20 cellular contexts compared by ENCODE assay signal in genomic region chr4:52259978-52260377, GRCh38.
"Had no signal": no experiment of that assay in that cellular context is flagged by ENCODE, and none has a peak within 500 bp of the region (broad histone marks: within the 10 kb centered on the region; RNA-seq: fewer than 3 reads in every experiment).

No MANE protein-coding gene starts in this region.

- ATAC-seq: activated CD4-positive, CD25-positive, alpha-beta regulatory T cell treated with anti-CD3 and anti-CD28 coated beads, Interleukin-2, amount 50 U/mL, for 24 hours; activated CD8-positive, alpha-beta T cell treated with anti-CD3 and anti-CD28 coated beads for 36 hours; activated T-cell treated with anti-CD3 and anti-CD28 coated beads, Interleukin-2, amount 50 U/mL, for 72 hours; K562 had no signal

- H3K27ac Mint-ChIP-seq: activated CD8-positive, alpha-beta T cell treated with anti-CD3 and anti-CD28 coated beads for 36 hours; activated naive CD4-positive, alpha-beta T cell treated with anti-CD3 and anti-CD28 coated beads, Interleukin-2, amount 10 ng/mL, durations not matched to agents 7 days and 5 days; activated naive CD8-positive, alpha-beta T cell treated with anti-CD3 and anti-CD28 coated beads for 36 hours; activated T-cell treated with anti-CD3 and anti-CD28 coated beads, Interleukin-2, amount 50 U/mL, for 72 hours; activated T-helper 2 cell treated with anti-CD3 and anti-CD28 coated beads, Interferon-gamma antibody, Interleukin-2, Interleukin-4, amounts not matched to agents 10 μg/mL and 5 μg/mL and 100 μg/mL, durations not matched to agents 14 hours and 24 hours and 36 hours; T-helper 2 cell treated with Interferon-gamma antibody and Interleukin-4, amounts not matched to agents 5 μg/mL and 100 μg/mL, for 36 hours had no signal

- H3K4me3 Mint-ChIP-seq: activated CD8-positive, alpha-beta T cell treated with anti-CD3 and anti-CD28 coated beads for 36 hours; activated naive CD4-positive, alpha-beta T cell treated with anti-CD3 and anti-CD28 coated beads, Interleukin-2, amount 10 ng/mL, durations not matched to agents 7 days and 5 days; activated naive CD8-positive, alpha-beta T cell treated with anti-CD3 and anti-CD28 coated beads for 36 hours; activated T-cell treated with anti-CD3 and anti-CD28 coated beads, Interleukin-2, amount 50 U/mL, for 72 hours; T-helper 2 cell treated with Interferon-gamma antibody and Interleukin-4, amounts not matched to agents 5 μg/mL and 100 μg/mL, for 36 hours had no signal

- H3K9me3 Mint-ChIP-seq: activated CD8-positive, alpha-beta T cell treated with anti-CD3 and anti-CD28 coated beads for 36 hours; activated naive CD8-positive, alpha-beta T cell treated with anti-CD3 and anti-CD28 coated beads for 36 hours; activated T-helper 2 cell treated with anti-CD3 and anti-CD28 coated beads, Interferon-gamma antibody, Interleukin-2, Interleukin-4, amounts not matched to agents 10 μg/mL and 5 μg/mL and 100 μg/mL, durations not matched to agents 14 hours and 24 hours and 36 hours; T-helper 2 cell treated with Interferon-gamma antibody and Interleukin-4, amounts not matched to agents 5 μg/mL and 100 μg/mL, for 36 hours had no signal

- H3K9me3 ChIP-seq: breast epithelium had no signal

- H3K36me3 Mint-ChIP-seq: activated naive CD4-positive, alpha-beta T cell treated with anti-CD3 and anti-CD28 coated beads, Interleukin-2, amount 10 ng/mL, durations not matched to agents 7 days and 5 days; activated naive CD8-positive, alpha-beta T cell treated with anti-CD3 and anti-CD28 coated beads for 36 hours had no signal

- H3K4me3 ChIP-seq: breast epithelium, K562, SK-N-MC had no signal

- DNase-seq: activated CD4-positive, alpha-beta T cell treated with anti-CD3 and anti-CD28 coated beads for 4 hours; activated CD8-positive, alpha-beta memory T cell treated with anti-CD3 and anti-CD28 coated beads, Interleukin-2, amount 50 U/mL, for 4 hours; activated CD8-positive, alpha-beta T cell treated with anti-CD3 and anti-CD28 coated beads for 36 hours; activated gamma-delta T cell treated with Interleukin-2 at 50 U/mL for 16 hours; activated naive CD4-positive, alpha-beta T cell treated with anti-CD3 and anti-CD28 coated beads, Interleukin-2, amount 10 ng/mL, durations not matched to agents 7 days and 5 days; activated naive CD8-positive, alpha-beta T cell treated with anti-CD3 and anti-CD28 coated beads for 36 hours; activated T-cell treated with anti-CD3 and anti-CD28 coated beads, Interleukin-2, amount 50 U/mL, for 72 hours; NCI-H1694 treated with DMSO at 0.1 percent for 48 hours; NCI-H2029 treated with DMSO at 0.1 percent for 48 hours; NCI-H345; NCI-H510A; NCI-H526 treated with DMSO at 0.1 percent for 48 hours; SIG-M5; SW 1271 had no signal

- H3K27me3 ChIP-seq: breast epithelium had no signal

- H3K4me1 Mint-ChIP-seq: activated naive CD4-positive, alpha-beta T cell treated with anti-CD3 and anti-CD28 coated beads, Interleukin-2, amount 10 ng/mL, durations not matched to agents 7 days and 5 days; activated naive CD8-positive, alpha-beta T cell treated with anti-CD3 and anti-CD28 coated beads for 36 hours had no signal

- H3K27ac ChIP-seq: breast epithelium, SK-N-MC had no signal

- H3K4me1 ChIP-seq: breast epithelium had no signal

- H3K27me3 Mint-ChIP-seq: activated CD8-positive, alpha-beta T cell treated with anti-CD3 and anti-CD28 coated beads for 36 hours; activated naive CD4-positive, alpha-beta T cell treated with anti-CD3 and anti-CD28 coated beads, Interleukin-2, amount 10 ng/mL, durations not matched to agents 7 days and 5 days; activated naive CD8-positive, alpha-beta T cell treated with anti-CD3 and anti-CD28 coated beads for 36 hours had no signal

- H3K36me3 ChIP-seq: breast epithelium had no signal
